In the genomic region with DNA sequence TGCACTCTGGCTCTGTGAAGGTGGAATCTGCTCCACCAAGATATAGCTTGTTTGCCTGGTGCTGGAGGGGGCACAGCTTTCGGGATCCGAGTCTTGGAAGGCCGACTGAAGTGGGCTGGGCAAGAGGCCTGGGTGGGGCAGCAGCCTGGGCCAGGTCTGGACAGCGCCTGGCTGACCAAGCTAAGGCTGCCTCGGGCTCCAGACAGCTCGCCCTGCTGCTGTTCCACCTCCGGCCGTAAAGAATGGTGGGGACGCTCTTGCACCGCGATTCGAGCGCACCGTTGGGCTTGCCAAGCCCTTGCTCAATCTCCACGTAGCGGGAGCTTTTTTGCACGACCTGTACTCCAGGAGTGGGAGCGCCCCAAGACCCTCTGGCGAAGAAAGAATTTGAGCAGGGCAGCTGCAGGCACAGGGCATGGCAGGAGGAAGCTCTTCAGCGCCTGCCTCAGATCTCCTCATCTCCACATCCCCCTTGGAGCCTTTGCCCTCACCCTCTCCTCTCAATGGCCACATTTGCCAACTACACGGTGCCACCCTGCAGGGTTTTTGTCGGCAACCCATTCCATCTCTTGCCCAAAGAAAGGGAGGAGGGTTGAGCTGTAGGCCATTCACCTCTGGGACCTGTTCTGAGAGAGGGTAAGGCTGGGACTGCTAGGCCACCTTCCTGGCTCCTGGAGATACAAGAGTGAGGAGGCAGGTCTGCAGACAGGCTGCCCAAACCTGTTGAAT, we compare ENCODE assay signal across 8 cellular contexts. TPM values are rescaled to one million over a fixed set of nuclear protein-coding genes. Genes with fewer than 3 reads are reported as not detected.
DNase-seq lines count a peak whose midpoint lies in the region; ATAC-seq and TF ChIP-seq lines count a peak whose summit lies in the region.

No MANE protein-coding gene starts in this region.

- no peak overlapping the region for H3K4me2 ChIP-seq in neuronal stem cell (ENCODE audit: insufficient read depth, low read length, poor library complexity, severe bottlenecking)

- no peak overlapping the region for H2BK120ac ChIP-seq in neuronal stem cell (ENCODE audit: low read depth, low read length)

- intact Hi-C loops in esophagus squamous epithelium (cut with DNase I), result loop anchor here (5.0 kb wide), 1 partner anchor 884 kb away; a partner anchor contains a TSS

- H3K23ac ChIP-seq in neuronal stem cell (ENCODE audit: low read depth, low read length, poor library complexity), result no peak overlapping the region

- no peak overlapping the region for H4K8ac ChIP-seq in neuronal stem cell (ENCODE audit: low read depth, low read length)

- H2BK15ac ChIP-seq in neuronal stem cell (ENCODE audit: low read length), result no peak overlapping the region

- no peak overlapping the region for H2BK5ac ChIP-seq in neuronal stem cell (ENCODE audit: low read length)

- H2AFZ ChIP-seq in neuronal stem cell (ENCODE audit: low read length), result no peak overlapping the region

- no CpG with 5 or more reads among the region's 22 CpGs for WGBS in esophagus squamous epithelium, 2 donors
- no CpG with 5 or more reads among the region's 22 CpGs for WGBS in neuronal stem cell (ENCODE audit: extremely low coverage in 2 of 2, insufficient read length in 2 of 2, insufficient replicate concordance in 1 of 2), 2 donors

- no peak overlapping the region for H3K4ac ChIP-seq in neuronal stem cell (ENCODE audit: low read length)

- DNase-seq in ELF-1 (ENCODE audit: low read depth, low spot score), result peak; percentile 90
- peak; percentile 20 for DNase-seq in HS-27A (ENCODE audit: low read depth)
- DNase-seq in SJCRH30, result peak; percentile 19 to 56
- DNase-seq in esophagus squamous epithelium (lab: John Stamatoyannopoulos, UW), result no peak
- peak; percentile 36 for DNase-seq in neuronal stem cell (ENCODE audit: low spot score)
- no peak for DNase-seq in cerebellar nuclear complex (lab: John Stamatoyannopoulos, UW)
- DNase-seq in activated CD8-positive, alpha-beta memory T cell treated with anti-CD3 and anti-CD28 coated beads, Interleukin-2, amount 50 U/mL, for 4 hours, result no peak

- H3K36me3 ChIP-seq in SJCRH30 (no peaks in the 10 kb centered on the region), esophagus squamous epithelium (no peaks in the 10 kb centered on the region), neuronal stem cell (replicated peaks in 1 of 2; ENCODE audit: control insufficient read depth in 2 of 2, insufficient read depth in 2 of 2, low read length in 2 of 2) (no peaks in the 10 kb centered on the region)

- TF ChIP-seq POLR2A in esophagus squamous epithelium (IDR thresholded peaks at IDR 0.05), result no peak

- no peaks in the 10 kb centered on the region for H3K79me1 ChIP-seq in neuronal stem cell (ENCODE audit: low read depth, low read length)

- H3K4me1 ChIP-seq in SJCRH30 (no peaks in the 10 kb centered on the region), esophagus squamous epithelium (peaks cover 0 to 18% (median 5%) of the 10 kb centered on the region in 3 donors), neuronal stem cell (ENCODE audit: control insufficient read depth in 2 of 2, insufficient read depth in 1 of 2, low read depth in 1 of 2, low read length in 2 of 2) (peaks cover 0 to 3% of the 10 kb centered on the region in 2 donors)

- H3K9me3 ChIP-seq in SJCRH30 (replicated peaks) (no peaks in the 10 kb centered on the region), esophagus squamous epithelium (no peaks in the 10 kb centered on the region), neuronal stem cell (replicated peaks in 1 of 2; ENCODE audit: control insufficient read depth in 2 of 2, insufficient read depth in 1 of 2, low read depth in 1 of 2, low read length in 2 of 2) (no peaks in the 10 kb centered on the region)

- H3K9ac ChIP-seq in neuronal stem cell (ENCODE audit: low read depth, low read length, poor library complexity), result no peak overlapping the region

- TF ChIP-seq CTCF in esophagus squamous epithelium (IDR thresholded peaks at IDR 0.05), result peak in 5 of 6 experiments; percentile 58 to 83 (median 72)

- H4K91ac ChIP-seq in neuronal stem cell (ENCODE audit: low read depth, low read length, poor library complexity), result no peak overlapping the region

- H3K4me3 ChIP-seq in SJCRH30 (no peak overlapping the region), esophagus squamous epithelium (no peak overlapping the region), neuronal stem cell (ENCODE audit: low read length in 2 of 2) (no peak overlapping the region)

- H3K14ac ChIP-seq in neuronal stem cell (ENCODE audit: low read length), result no peak overlapping the region

- H3K27ac ChIP-seq in SJCRH30, result no peak overlapping the region
- H3K27ac ChIP-seq in esophagus squamous epithelium, result peak overlapping the region in 3 of 4 donors; percentile 3 to 57 (median 28)
- H3K27ac ChIP-seq in neuronal stem cell (replicated peaks; ENCODE audit: low read length), result no peak overlapping the region

- peak; percentile 85 for ATAC-seq in GM19351 (IDR thresholded peaks at IDR 0.05; ENCODE audit: unreplicated experiment)

- H2AK5ac ChIP-seq in neuronal stem cell (ENCODE audit: low read depth, low read length), result no peak overlapping the region

- H3K27me3 ChIP-seq in SJCRH30, result no peaks in the 10 kb centered on the region
- H3K27me3 ChIP-seq in esophagus squamous epithelium, result no peaks in the 10 kb centered on the region
- peaks cover 0 to 18% (median 0%) of the 10 kb centered on the region in 3 experiments for H3K27me3 ChIP-seq in neuronal stem cell (ENCODE audit: control insufficient read depth in 3 of 3, insufficient read depth in 3 of 3, low read depth in 1 of 3, low read length in 3 of 3)

- peak overlapping the region; percentile 28 for H3K18ac ChIP-seq in neuronal stem cell (ENCODE audit: low read length)

- no peak overlapping the region for H2BK12ac ChIP-seq in neuronal stem cell (ENCODE audit: low read length)

RNA-seq across cellular contexts. Expression of a gene that starts 18.9 kb away (rescaled TPM):
- total RNA-seq in SJCRH30 (2014; rRNA removed; shearing (Covaris generic)), result not detected in 2 replicates
- total RNA-seq in esophagus squamous epithelium, result not detected
- not detected for polyA plus RNA-seq in neuronal stem cell (2013, experiment 1 of 2)
- polyA plus RNA-seq in neuronal stem cell (2013, experiment 2 of 2), result not detected

RNA-seq across cellular contexts. Expression of a gene that starts 37.6 kb away (rescaled TPM):
- total RNA-seq in SJCRH30 (2014; rRNA removed; shearing (Covaris generic)), result 0.28 TPM in 1 of 2 replicates, not detected in the other
- total RNA-seq in esophagus squamous epithelium, result not detected
- not detected for polyA plus RNA-seq in neuronal stem cell (2013, experiment 1 of 2)
- not detected for polyA plus RNA-seq in neuronal stem cell (2013, experiment 2 of 2)

RNA-seq across cellular contexts. Expression of a gene that starts 58.2 kb away (rescaled TPM):
- total RNA-seq in SJCRH30 (2014; rRNA removed; shearing (Covaris generic)), result not detected in 2 replicates
- 1 to 10 TPM in 1 of 4 donors, under 1 TPM in 2, not detected in 1; 0.15 to 1.1 (median 0.41) TPM for total RNA-seq in esophagus squamous epithelium
- 6.8 TPM for polyA plus RNA-seq in neuronal stem cell (2013, experiment 1 of 2)
- 8.2 TPM for polyA plus RNA-seq in neuronal stem cell (2013, experiment 2 of 2)

Comparison
In these comparisons a context has a peak if more than half of its experiments do, and no peak if none do; other contexts are left out.
1. DNase-seq: peak in ELF-1 (single experiment), HS-27A (single experiment), SJCRH30 (2 of 2) and neuronal stem cell (single experiment); none in esophagus squamous epithelium (single experiment), cerebellar nuclear complex (0 of 2) and activated CD8-positive, alpha-beta memory T cell treated with anti-CD3 and anti-CD28 coated beads, Interleukin-2, amount 50 U/mL, for 4 hours (single experiment).
2. H3K27ac ChIP-seq: peak in esophagus squamous epithelium (3 of 4); none in SJCRH30 (single experiment) and neuronal stem cell (single experiment).